In genomic region chr17:80330276-80330675, GRCh38 we compare ENCODE assay signal across 14 cellular contexts.
"Had no signal": no experiment of that assay in that cellular context is flagged by ENCODE, and none has a peak within 500 bp of the region (broad histone marks: within the 10 kb centered on the region; RNA-seq: fewer than 3 reads in every experiment).

No MANE protein-coding gene starts in this region.

- H3K27ac Mint-ChIP-seq: T-helper 2 cell treated with Interferon-gamma antibody and Interleukin-4, amounts not matched to agents 5 μg/mL and 100 μg/mL, for 36 hours had no signal

- ATAC-seq: left ventricle myocardium superior had no signal

- H3K9me3 Mint-ChIP-seq: neural progenitor cell; T-helper 2 cell treated with Interferon-gamma antibody and Interleukin-4, amounts not matched to agents 5 μg/mL and 100 μg/mL, for 36 hours had no signal

- H3K36me3 ChIP-seq: neural progenitor cell had no signal

- H3K27me3 ChIP-seq: esophagus squamous epithelium, neural progenitor cell, right atrium auricular region, testis had no signal

- H3K27ac ChIP-seq: esophagus squamous epithelium, neural progenitor cell, prostate gland, right atrium auricular region, testis had no signal

- H3K4me3 Mint-ChIP-seq: neural progenitor cell; T-helper 2 cell treated with Interferon-gamma antibody and Interleukin-4, amounts not matched to agents 5 μg/mL and 100 μg/mL, for 36 hours had no signal

- H3K4me3 ChIP-seq: esophagus squamous epithelium, neural progenitor cell, prostate gland, right atrium auricular region, testis had no signal

- DNase-seq: activated CD4-positive, alpha-beta T cell treated with anti-CD3 and anti-CD28 coated beads for 4 hours; activated gamma-delta T cell treated with Interleukin-2 at 50 U/mL for 16 hours; activated T-cell treated with anti-CD3 and anti-CD28 coated beads for 4 hours; dermis blood vessel endothelial cell; effector memory CD4-positive, alpha-beta T cell; esophagus squamous epithelium; left ventricle myocardium superior; Right ventricle myocardium superior; SW 1271; testis had no signal

- H3K4me1 ChIP-seq: esophagus squamous epithelium, neural progenitor cell, prostate gland, right atrium auricular region, testis had no signal

- H3K9ac ChIP-seq: neural progenitor cell had no signal

- H3K4me1 Mint-ChIP-seq: neural progenitor cell had no signal

- H3K9me3 ChIP-seq: esophagus squamous epithelium, prostate gland, right atrium auricular region, testis had no signal
